2 cellular contexts compared by ENCODE assay signal in the genomic region with DNA sequence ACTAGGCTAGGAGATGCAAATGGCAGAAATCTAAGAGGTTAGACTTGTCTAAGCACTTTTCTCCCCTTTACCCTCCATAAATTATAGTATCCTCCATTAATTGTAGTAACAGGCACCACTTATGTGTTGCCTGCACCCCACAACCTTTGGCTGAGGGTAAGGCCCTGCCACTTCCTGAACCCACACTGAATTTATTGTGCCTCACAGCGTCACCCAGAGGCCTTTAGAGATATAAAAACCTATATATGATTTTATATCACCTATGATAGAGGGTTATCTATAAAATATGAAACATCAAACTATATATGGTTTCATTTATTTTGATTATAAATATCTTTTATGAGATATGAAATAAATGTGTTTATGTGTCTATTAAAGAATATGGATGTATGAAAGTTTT.
TF ChIP-seq lines count a peak whose summit lies in the region.

No MANE protein-coding gene starts in this region.

TF ChIP-seq in SK-N-SH, 30 proteins besides CTCF, POLR2A, EP300 and RAD21:
- TF ChIP-seq, protein P1, sequence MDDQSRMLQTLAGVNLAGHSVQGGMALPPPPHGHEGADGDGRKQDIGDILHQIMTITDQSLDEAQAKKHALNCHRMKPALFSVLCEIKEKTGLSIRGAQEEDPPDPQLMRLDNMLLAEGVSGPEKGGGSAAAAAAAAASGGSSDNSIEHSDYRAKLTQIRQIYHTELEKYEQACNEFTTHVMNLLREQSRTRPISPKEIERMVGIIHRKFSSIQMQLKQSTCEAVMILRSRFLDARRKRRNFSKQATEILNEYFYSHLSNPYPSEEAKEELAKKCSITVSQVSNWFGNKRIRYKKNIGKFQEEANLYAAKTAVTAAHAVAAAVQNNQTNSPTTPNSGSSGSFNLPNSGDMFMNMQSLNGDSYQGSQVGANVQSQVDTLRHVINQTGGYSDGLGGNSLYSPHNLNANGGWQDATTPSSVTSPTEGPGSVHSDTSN (IDR thresholded peaks at IDR 0.05), result no peak
- TF ChIP-seq EZH2phosphoT487 (IDR thresholded peaks at IDR 0.05; ENCODE audit: borderline replicate concordance, low read depth) (no peak), JUND (IDR thresholded peaks at IDR 0.05) (no peak), RCOR1 (IDR thresholded peaks at IDR 0.05; ENCODE audit: low read length) (no peak), TAF1 (IDR thresholded peaks at IDR 0.05; ENCODE audit: borderline replicate concordance, low read depth, low read length) (no peak), FOXJ3 (CRISPR knock-in tag; IDR thresholded peaks at IDR 0.05) (no peak)
- TF ChIP-seq, protein P2, sequence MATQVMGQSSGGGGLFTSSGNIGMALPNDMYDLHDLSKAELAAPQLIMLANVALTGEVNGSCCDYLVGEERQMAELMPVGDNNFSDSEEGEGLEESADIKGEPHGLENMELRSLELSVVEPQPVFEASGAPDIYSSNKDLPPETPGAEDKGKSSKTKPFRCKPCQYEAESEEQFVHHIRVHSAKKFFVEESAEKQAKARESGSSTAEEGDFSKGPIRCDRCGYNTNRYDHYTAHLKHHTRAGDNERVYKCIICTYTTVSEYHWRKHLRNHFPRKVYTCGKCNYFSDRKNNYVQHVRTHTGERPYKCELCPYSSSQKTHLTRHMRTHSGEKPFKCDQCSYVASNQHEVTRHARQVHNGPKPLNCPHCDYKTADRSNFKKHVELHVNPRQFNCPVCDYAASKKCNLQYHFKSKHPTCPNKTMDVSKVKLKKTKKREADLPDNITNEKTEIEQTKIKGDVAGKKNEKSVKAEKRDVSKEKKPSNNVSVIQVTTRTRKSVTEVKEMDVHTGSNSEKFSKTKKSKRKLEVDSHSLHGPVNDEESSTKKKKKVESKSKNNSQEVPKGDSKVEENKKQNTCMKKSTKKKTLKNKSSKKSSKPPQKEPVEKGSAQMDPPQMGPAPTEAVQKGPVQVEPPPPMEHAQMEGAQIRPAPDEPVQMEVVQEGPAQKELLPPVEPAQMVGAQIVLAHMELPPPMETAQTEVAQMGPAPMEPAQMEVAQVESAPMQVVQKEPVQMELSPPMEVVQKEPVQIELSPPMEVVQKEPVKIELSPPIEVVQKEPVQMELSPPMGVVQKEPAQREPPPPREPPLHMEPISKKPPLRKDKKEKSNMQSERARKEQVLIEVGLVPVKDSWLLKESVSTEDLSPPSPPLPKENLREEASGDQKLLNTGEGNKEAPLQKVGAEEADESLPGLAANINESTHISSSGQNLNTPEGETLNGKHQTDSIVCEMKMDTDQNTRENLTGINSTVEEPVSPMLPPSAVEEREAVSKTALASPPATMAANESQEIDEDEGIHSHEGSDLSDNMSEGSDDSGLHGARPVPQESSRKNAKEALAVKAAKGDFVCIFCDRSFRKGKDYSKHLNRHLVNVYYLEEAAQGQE (IDR thresholded peaks at IDR 0.05; ENCODE audit: low read depth, low read length), result no peak
TF ChIP-seq in SK-N-SH: peak in this region for 0.

TF ChIP-seq in SK-N-SH treated with all-trans-retinoic acid at 6 μM for 48 hours, 23 proteins besides CTCF, POLR2A, EP300 and RAD21:
- TF ChIP-seq ZFP30 (CRISPR knock-in tag; IDR thresholded peaks at IDR 0.05) (no peak), SNAI2 (CRISPR knock-in tag; IDR thresholded peaks at IDR 0.05) (no peak), ISL1 (CRISPR knock-in tag; IDR thresholded peaks at IDR 0.05) (no peak), ZC3H10 (CRISPR knock-in tag; IDR thresholded peaks at IDR 0.05) (no peak), TOX (CRISPR knock-in tag; IDR thresholded peaks at IDR 0.05; ENCODE audit: borderline replicate concordance) (no peak), ESRRG (CRISPR knock-in tag; IDR thresholded peaks at IDR 0.05) (no peak), TCF4 (CRISPR knock-in tag; IDR thresholded peaks at IDR 0.05; ENCODE audit: borderline replicate concordance) (no peak), GLIS3 (CRISPR knock-in tag; IDR thresholded peaks at IDR 0.05) (no peak)
- TF ChIP-seq, protein P3, sequence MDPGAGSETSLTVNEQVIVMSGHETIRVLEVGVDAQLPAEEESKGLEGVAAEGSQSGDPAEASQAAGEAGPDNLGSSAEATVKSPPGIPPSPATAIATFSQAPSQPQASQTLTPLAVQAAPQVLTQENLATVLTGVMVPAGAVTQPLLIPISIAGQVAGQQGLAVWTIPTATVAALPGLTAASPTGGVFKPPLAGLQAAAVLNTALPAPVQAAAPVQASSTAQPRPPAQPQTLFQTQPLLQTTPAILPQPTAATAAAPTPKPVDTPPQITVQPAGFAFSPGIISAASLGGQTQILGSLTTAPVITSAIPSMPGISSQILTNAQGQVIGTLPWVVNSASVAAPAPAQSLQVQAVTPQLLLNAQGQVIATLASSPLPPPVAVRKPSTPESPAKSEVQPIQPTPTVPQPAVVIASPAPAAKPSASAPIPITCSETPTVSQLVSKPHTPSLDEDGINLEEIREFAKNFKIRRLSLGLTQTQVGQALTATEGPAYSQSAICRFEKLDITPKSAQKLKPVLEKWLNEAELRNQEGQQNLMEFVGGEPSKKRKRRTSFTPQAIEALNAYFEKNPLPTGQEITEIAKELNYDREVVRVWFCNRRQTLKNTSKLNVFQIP (CRISPR knock-in tag; IDR thresholded peaks at IDR 0.05; ENCODE audit: borderline replicate concordance, low read depth), result no peak
